In genomic region chr15:70196314-70197291, GRCh38 we compare ENCODE assay signal across 8 cellular contexts.
DNase-seq lines count a peak whose midpoint lies in the region; ATAC-seq lines count a peak whose summit lies in the region.

No MANE protein-coding gene starts in this region.

- no peak overlapping the region for H3K4me3 ChIP-seq in iPS DF 6.9 (ENCODE audit: low read length)

- H3K27me3 ChIP-seq in iPS DF 6.9 (ENCODE audit: control insufficient read depth, insufficient read depth, low read length): no peaks in the 10 kb centered on the region

- H3K27ac Mint-ChIP-seq in activated T-cell treated with anti-CD3 and anti-CD28 coated beads, Interleukin-2, amount 50 U/mL, for 24 hours: peak overlapping the region; percentile 34

- H3K27ac ChIP-seq in iPS DF 6.9 (ENCODE audit: low read length): no peak overlapping the region

- no peaks in the 10 kb centered on the region for H3K36me3 ChIP-seq in iPS DF 6.9 (ENCODE audit: control insufficient read depth, insufficient read depth, low read length)

- H3K27me3 Mint-ChIP-seq in activated T-cell treated with anti-CD3 and anti-CD28 coated beads, Interleukin-2, amount 50 U/mL, for 24 hours: no peaks in the 10 kb centered on the region

- no CpG with 5 or more reads among the region's 21 CpGs for WGBS in iPS DF 6.9 (ENCODE audit: insufficient coverage, insufficient read length)

- DNase-seq in A172 (ENCODE audit: low spot score) (peak; percentile 96), NCI-H510A (lab: John Stamatoyannopoulos, UW) (peak; percentile 90), iPS DF 6.9 (ENCODE audit: low read depth, low spot score) (peak; percentile 54), NCI-H2227 (lab: John Stamatoyannopoulos, UW; ENCODE audit: unreplicated experiment) (no peak)
- peak; percentile 53 for DNase-seq in activated T-cell treated with anti-CD3 and anti-CD28 coated beads, Interleukin-2, amount 50 U/mL, for 24 hours
- DNase-seq in stimulated activated CD4-positive, alpha-beta T cell treated with anti-CD3 and anti-CD28 coated beads, Interleukin-2, amount 100 ng/mL, for 24 hours: peak; percentile 42 to 45

- H3K4me3 Mint-ChIP-seq in activated T-cell treated with anti-CD3 and anti-CD28 coated beads, Interleukin-2, amount 50 U/mL, for 24 hours: no peak overlapping the region

- peak; percentile 74 for ATAC-seq in GM18873 (IDR thresholded peaks at IDR 0.05; ENCODE audit: low FRiP score, unreplicated experiment)
- ATAC-seq in HG03095 (IDR thresholded peaks at IDR 0.05; ENCODE audit: unreplicated experiment): peak; percentile 66

- H3K9me3 Mint-ChIP-seq in activated T-cell treated with anti-CD3 and anti-CD28 coated beads, Interleukin-2, amount 50 U/mL, for 24 hours: peaks cover 4% of the 10 kb centered on the region

- peaks cover 2% of the 10 kb centered on the region for H3K4me1 ChIP-seq in iPS DF 6.9 (ENCODE audit: control insufficient read depth, insufficient read depth, low read length)

- no peaks in the 10 kb centered on the region for H3K9me3 ChIP-seq in iPS DF 6.9 (ENCODE audit: control insufficient read depth, insufficient read depth, low read length)

- H3K36me3 Mint-ChIP-seq in activated T-cell treated with anti-CD3 and anti-CD28 coated beads, Interleukin-2, amount 50 U/mL, for 24 hours (ENCODE audit: low read depth): no peaks in the 10 kb centered on the region

- H3K4me1 Mint-ChIP-seq in activated T-cell treated with anti-CD3 and anti-CD28 coated beads, Interleukin-2, amount 50 U/mL, for 24 hours (ENCODE audit: low read depth): peaks cover 7% of the 10 kb centered on the region
